Comparison of ENCODE assay signal across 3 cellular contexts in the genomic region with DNA sequence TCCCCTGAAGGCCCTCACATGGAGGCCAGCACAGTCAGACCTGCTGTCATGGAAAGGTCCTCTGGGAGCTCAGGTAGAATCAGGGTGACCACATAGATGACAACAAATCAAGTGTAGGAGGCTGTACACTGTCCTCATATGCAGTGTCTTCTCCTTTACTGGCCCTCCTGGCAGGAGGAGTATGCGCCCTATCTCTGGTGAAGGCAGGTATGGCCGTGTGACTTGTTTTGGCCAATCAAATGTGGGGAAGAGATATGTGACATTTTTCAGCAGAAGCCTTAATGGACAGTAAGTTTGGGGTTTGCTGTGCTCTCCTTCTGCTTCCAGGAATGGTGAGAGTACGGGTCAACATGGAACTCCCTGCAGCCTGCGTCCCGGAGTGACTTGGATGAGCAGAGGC.
TF ChIP-seq lines count a peak whose summit lies in the region.

No MANE protein-coding gene starts in this region.

TF ChIP-seq in A549, 52 proteins besides CTCF, POLR2A, EP300 and RAD21:
- TF ChIP-seq, protein P1, sequence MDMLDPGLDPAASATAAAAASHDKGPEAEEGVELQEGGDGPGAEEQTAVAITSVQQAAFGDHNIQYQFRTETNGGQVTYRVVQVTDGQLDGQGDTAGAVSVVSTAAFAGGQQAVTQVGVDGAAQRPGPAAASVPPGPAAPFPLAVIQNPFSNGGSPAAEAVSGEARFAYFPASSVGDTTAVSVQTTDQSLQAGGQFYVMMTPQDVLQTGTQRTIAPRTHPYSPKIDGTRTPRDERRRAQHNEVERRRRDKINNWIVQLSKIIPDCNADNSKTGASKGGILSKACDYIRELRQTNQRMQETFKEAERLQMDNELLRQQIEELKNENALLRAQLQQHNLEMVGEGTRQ (IDR thresholded peaks at IDR 0.05), result peak; percentile 15; the same call in 1 of the 2 replicates
- TF ChIP-seq HDAC2 (IDR thresholded peaks at IDR 0.05) (no peak), ZFP36 (IDR thresholded peaks at IDR 0.05; ENCODE audit: borderline replicate concordance, partially characterized antibody) (no peak), MAFK (IDR thresholded peaks at IDR 0.05; ENCODE audit: partially characterized antibody) (no peak), CEBPB (IDR thresholded peaks at IDR 0.05) (no peak), SREBF2 (IDR thresholded peaks at IDR 0.05) (no peak)
- TF ChIP-seq, protein P2, sequence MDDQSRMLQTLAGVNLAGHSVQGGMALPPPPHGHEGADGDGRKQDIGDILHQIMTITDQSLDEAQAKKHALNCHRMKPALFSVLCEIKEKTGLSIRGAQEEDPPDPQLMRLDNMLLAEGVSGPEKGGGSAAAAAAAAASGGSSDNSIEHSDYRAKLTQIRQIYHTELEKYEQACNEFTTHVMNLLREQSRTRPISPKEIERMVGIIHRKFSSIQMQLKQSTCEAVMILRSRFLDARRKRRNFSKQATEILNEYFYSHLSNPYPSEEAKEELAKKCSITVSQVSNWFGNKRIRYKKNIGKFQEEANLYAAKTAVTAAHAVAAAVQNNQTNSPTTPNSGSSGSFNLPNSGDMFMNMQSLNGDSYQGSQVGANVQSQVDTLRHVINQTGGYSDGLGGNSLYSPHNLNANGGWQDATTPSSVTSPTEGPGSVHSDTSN (IDR thresholded peaks at IDR 0.05), result no peak
- TF ChIP-seq, protein P3, sequence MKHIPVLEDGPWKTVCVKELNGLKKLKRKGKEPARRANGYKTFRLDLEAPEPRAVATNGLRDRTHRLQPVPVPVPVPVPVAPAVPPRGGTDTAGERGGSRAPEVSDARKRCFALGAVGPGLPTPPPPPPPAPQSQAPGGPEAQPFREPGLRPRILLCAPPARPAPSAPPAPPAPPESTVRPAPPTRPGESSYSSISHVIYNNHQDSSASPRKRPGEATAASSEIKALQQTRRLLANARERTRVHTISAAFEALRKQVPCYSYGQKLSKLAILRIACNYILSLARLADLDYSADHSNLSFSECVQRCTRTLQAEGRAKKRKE (CRISPR knock-in tag; IDR thresholded peaks at IDR 0.05; ENCODE audit: low read depth), result no peak

TF ChIP-seq in GM12878, 131 proteins besides CTCF, POLR2A, EP300 and RAD21:
- TF ChIP-seq HDGF (IDR thresholded peaks at IDR 0.05) (no peak), SREBF1 (IDR thresholded peaks at IDR 0.05; ENCODE audit: low read length) (no peak)
- TF ChIP-seq, protein P4, sequence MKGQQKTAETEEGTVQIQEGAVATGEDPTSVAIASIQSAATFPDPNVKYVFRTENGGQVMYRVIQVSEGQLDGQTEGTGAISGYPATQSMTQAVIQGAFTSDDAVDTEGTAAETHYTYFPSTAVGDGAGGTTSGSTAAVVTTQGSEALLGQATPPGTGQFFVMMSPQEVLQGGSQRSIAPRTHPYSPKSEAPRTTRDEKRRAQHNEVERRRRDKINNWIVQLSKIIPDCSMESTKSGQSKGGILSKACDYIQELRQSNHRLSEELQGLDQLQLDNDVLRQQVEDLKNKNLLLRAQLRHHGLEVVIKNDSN (IDR thresholded peaks at IDR 0.05; ENCODE audit: borderline replicate concordance, extremely low read length, insufficient read depth, low read depth, low read length), result peak; percentile 44
TF ChIP-seq in GM12878: peak in this region for 1.

TF ChIP-seq in H1, 55 proteins besides CTCF, POLR2A, EP300 and RAD21:
- TF ChIP-seq, protein P5, sequence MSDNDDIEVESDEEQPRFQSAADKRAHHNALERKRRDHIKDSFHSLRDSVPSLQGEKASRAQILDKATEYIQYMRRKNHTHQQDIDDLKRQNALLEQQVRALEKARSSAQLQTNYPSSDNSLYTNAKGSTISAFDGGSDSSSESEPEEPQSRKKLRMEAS (IDR thresholded peaks at IDR 0.05), result no peak
- TF ChIP-seq POU5F1 (IDR thresholded peaks at IDR 0.05; ENCODE audit: low read depth, low read length), result no peak
- TF ChIP-seq, protein P1 (IDR thresholded peaks at IDR 0.05; ENCODE audit: low read length), result peak; percentile 31; the same call in 1 of the 2 replicates
- TF ChIP-seq SRF (IDR thresholded peaks at IDR 0.05; ENCODE audit: low read depth, low read length), result no peak
- TF ChIP-seq, protein P6, sequence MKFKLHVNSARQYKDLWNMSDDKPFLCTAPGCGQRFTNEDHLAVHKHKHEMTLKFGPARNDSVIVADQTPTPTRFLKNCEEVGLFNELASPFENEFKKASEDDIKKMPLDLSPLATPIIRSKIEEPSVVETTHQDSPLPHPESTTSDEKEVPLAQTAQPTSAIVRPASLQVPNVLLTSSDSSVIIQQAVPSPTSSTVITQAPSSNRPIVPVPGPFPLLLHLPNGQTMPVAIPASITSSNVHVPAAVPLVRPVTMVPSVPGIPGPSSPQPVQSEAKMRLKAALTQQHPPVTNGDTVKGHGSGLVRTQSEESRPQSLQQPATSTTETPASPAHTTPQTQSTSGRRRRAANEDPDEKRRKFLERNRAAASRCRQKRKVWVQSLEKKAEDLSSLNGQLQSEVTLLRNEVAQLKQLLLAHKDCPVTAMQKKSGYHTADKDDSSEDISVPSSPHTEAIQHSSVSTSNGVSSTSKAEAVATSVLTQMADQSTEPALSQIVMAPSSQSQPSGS (IDR thresholded peaks at IDR 0.05; ENCODE audit: low read length), result no peak
TF ChIP-seq in H1: peak in this region for 1.
